Comparison of ENCODE assay signal across 7 cellular contexts in genomic region chr2:71330585-71331330, GRCh38. TPM values are rescaled to one million over a fixed set of nuclear protein-coding genes. Genes with fewer than 3 reads are reported as not detected.
DNase-seq lines count a peak whose midpoint lies in the region; ATAC-seq and TF ChIP-seq lines count a peak whose summit lies in the region.

No MANE protein-coding gene starts in this region.

- H3K27ac ChIP-seq in SK-N-MC (peak overlapping the region; percentile 79; the same call in 1 of the 2 replicates), esophagus muscularis mucosa (replicated peaks in 1 of 4) (peak overlapping the region; percentile 91 to 96 (median 96)), spleen (peak overlapping the region in 5 of 8 donors; percentile 93 to 97 (median 96))

- no peak for TF ChIP-seq EP300 in esophagus muscularis mucosa (IDR thresholded peaks at IDR 0.05)

- H3K9ac ChIP-seq in SK-N-MC (ENCODE audit: insufficient read length) = no peak overlapping the region

- TF ChIP-seq POLR2A in esophagus muscularis mucosa (IDR thresholded peaks at IDR 0.05; ENCODE audit: low read depth) (no peak), spleen (IDR thresholded peaks at IDR 0.05) (no peak)

- WGBS in esophagus muscularis mucosa = 57% methylated on average over 14 of the region's 14 CpGs
- WGBS in spleen, 5 donors = 57 to 65% (median 60%) methylated on average over 14 of the region's 14 CpGs

- no peak for ATAC-seq in HG02642 (IDR thresholded peaks at IDR 0.05; ENCODE audit: poor library complexity, unreplicated experiment)
- no peak for ATAC-seq in HG03520 (IDR thresholded peaks at IDR 0.05; ENCODE audit: unreplicated experiment)

- H3K9me3 ChIP-seq in HAP-1 = no peaks in the 10 kb centered on the region
- H3K9me3 ChIP-seq in SK-N-MC (ENCODE audit: low read depth, low read length) = no peaks in the 10 kb centered on the region
- H3K9me3 ChIP-seq in esophagus muscularis mucosa = no peaks in the 10 kb centered on the region
- H3K9me3 ChIP-seq in spleen = peaks cover 0 to 7% (median 2%) of the 10 kb centered on the region in 8 donors

- H3K27me3 ChIP-seq in HAP-1 (ENCODE audit: low read depth) (no peaks in the 10 kb centered on the region), esophagus muscularis mucosa (no peaks in the 10 kb centered on the region), spleen (replicated peaks in 1 of 7) (no peaks in the 10 kb centered on the region)

- peak overlapping the region; percentile 95 for H3K4me3 ChIP-seq in HAP-1
- peak overlapping the region; percentile 100 for H3K4me3 ChIP-seq in SK-N-MC
- H3K4me3 ChIP-seq in esophagus muscularis mucosa = peak overlapping the region; percentile 95 to 97 (median 96)
- peak overlapping the region; percentile 4 to 96 (median 92) for H3K4me3 ChIP-seq in spleen

- intact Hi-C loops in esophagus muscularis mucosa (cut with DNase I) = loop anchor here (2.0 kb wide), 1 partner anchor 108 kb away; no protein-coding TSS in a partner anchor
- intact Hi-C loops in spleen (cut with DNase I; ENCODE audit: low total_unique reads) = no loop called here

- H3K4me1 ChIP-seq in HAP-1 (peaks cover 26% of the 10 kb centered on the region), esophagus muscularis mucosa (peaks cover 25 to 36% (median 35%) of the 10 kb centered on the region in 4 donors), spleen (peaks cover 28 to 46% (median 40%) of the 10 kb centered on the region in 6 donors)

- H3K36me3 ChIP-seq in HAP-1 (replicated peaks) = peaks cover 4% of the 10 kb centered on the region; the same call in 1 of the 2 replicates
- peaks cover 27% of the 10 kb centered on the region for H3K36me3 ChIP-seq in SK-N-MC (ENCODE audit: insufficient read depth, low read length)
- no peaks in the 10 kb centered on the region for H3K36me3 ChIP-seq in esophagus muscularis mucosa
- H3K36me3 ChIP-seq in spleen = peaks cover 0 to 6% (median 0%) of the 10 kb centered on the region in 6 donors

- DNase-seq in HAP-1 (ENCODE audit: low spot score in 2 of 2) (peak in 1 of 2 experiments; percentile 32), SK-N-MC (ENCODE audit: low read depth, low spot score) (no peak), esophagus muscularis mucosa (ENCODE audit: extremely low spot score) (no peak), spleen (no peak), T1000 (lab: John Stamatoyannopoulos, UW) (no peak)

- TF ChIP-seq CTCF in esophagus muscularis mucosa (IDR thresholded peaks at IDR 0.05) = no peak
- TF ChIP-seq CTCF in spleen (IDR thresholded peaks at IDR 0.05 in 8 of 11, conservative IDR thresholded peaks at IDR 0.05 in 3 of 11) = no peak

- in situ Hi-C loops in HAP-1 (cut with MboI; ENCODE audit: low sequenced_read_pairs) = no loop called here

RNA-seq across cellular contexts. Expression of gene ZNF638, which starts 0.8 kb away (rescaled TPM):
- total RNA-seq in esophagus muscularis mucosa (100 to 1,000 TPM in 1 of 4 donors, 10 to 100 TPM in 3; 77.1 to 132 (median 86.4) TPM), spleen (100 to 1,000 TPM; 128 to 310 (median 174) TPM)
- 100 to 1,000 TPM in 2 of 3 donors, 10 to 100 TPM in 1; 80.7 to 145 (median 114) TPM for polyA plus RNA-seq in spleen
